8 cellular contexts compared by ENCODE assay signal in genomic region chr20:18138266-18138582, GRCh38. TPM values are rescaled to one million over a fixed set of nuclear protein-coding genes. Genes with fewer than 3 reads are reported as not detected.
DNase-seq lines count a peak whose midpoint lies in the region; ATAC-seq, FAIRE-seq and TF ChIP-seq lines count a peak whose summit lies in the region.

No MANE protein-coding gene starts in this region.

- H3K9ac ChIP-seq in HepG2 (ENCODE audit: insufficient read depth, low read depth, low read length), result peak overlapping the region; percentile 93

- under 1% methylated on average over 15 of the region's 15 CpGs for WGBS in HepG2 (ENCODE audit: low lambda C conversion rate)
- WGBS in upper lobe of left lung, 2 donors, result 0 to 2% methylated on average over 2 to 5 of the region's 15 CpGs

- peaks cover 31% of the 10 kb centered on the region for H3K79me2 ChIP-seq in HepG2 (ENCODE audit: insufficient read depth, low read length)

- BruUV-seq in HepG2 (replicated peaks; lab: Mats Ljungman, UMichigan), result no TSS peak

- ATAC-seq in GM18867 (IDR thresholded peaks at IDR 0.05; ENCODE audit: unreplicated experiment) (peak; percentile 37), HG03175 (IDR thresholded peaks at IDR 0.05; ENCODE audit: unreplicated experiment) (peak; percentile 10), HepG2 (peak; percentile 77), upper lobe of left lung (ENCODE audit: low FRiP score in 2 of 2) (no peak), HG03097 (IDR thresholded peaks at IDR 0.05; ENCODE audit: low FRiP score, unreplicated experiment) (no peak)

- H2AFZ ChIP-seq in HepG2 (ENCODE audit: low read length), result no peak overlapping the region

- no peak for TF ChIP-seq CTCF in HepG2 (CRISPR knock-in tag; IDR thresholded peaks at IDR 0.05)
- TF ChIP-seq CTCF in upper lobe of left lung (IDR thresholded peaks at IDR 0.05), result no peak

- TF ChIP-seq POLR2A in HepG2 (IDR thresholded peaks at IDR 0.05; ENCODE audit: insufficient read depth in 1 of 2, low read depth in 2 of 2, low read length in 2 of 2) (no peak), upper lobe of left lung (IDR thresholded peaks at IDR 0.05) (no peak), GM12892 (IDR thresholded peaks at IDR 0.05; ENCODE audit: low read depth, low read length) (no peak)

- no peak for TF ChIP-seq EP300 in HepG2 (IDR thresholded peaks at IDR 0.05; ENCODE audit: low read depth in 2 of 2, low read length in 2 of 2)
- TF ChIP-seq EP300 in HepG2 (CRISPR knock-in tag; IDR thresholded peaks at IDR 0.05; ENCODE audit: borderline replicate concordance), result no peak
- no peak for TF ChIP-seq EP300 in upper lobe of left lung (IDR thresholded peaks at IDR 0.05)

- intact Hi-C loops in HepG2 (cut with micrococcal nuclease; ENCODE audit: unreplicated experiment), result loop anchor here (2.0 to 10.0 kb wide), 2 partner anchors 133 to 151 kb away; partner anchors contain the start of gene ZNF133

- peak; percentile 1 for DNase-seq in amniotic epithelial cell (ENCODE audit: low read depth)
- DNase-seq in HepG2 (ENCODE audit: low spot score), result no peak
- no peak for DNase-seq in upper lobe of left lung
- DNase-seq in kidney glomerular epithelial cell (lab: John Stamatoyannopoulos, UW), result no peak
- no peak for DNase-seq in GM12892 (ENCODE audit: insufficient read length)

- FAIRE-seq in HepG2 (lab: Jason Lieb, UNC), result no peak
- FAIRE-seq in GM12892 (lab: Jason Lieb, UNC), result no peak

- POLR2A ChIA-PET in HepG2 (lab: Yijun Ruan, JAX), result interaction anchor here (0.9 to 4.0 kb wide), 16 partner anchors 8 to 568 kb away, joined by 3 to 33 read pairs (median 5); partner anchors contain the start of genes DSTN, OVOL2, RRBP1 and SEC23B

- peaks cover 3 to 8% of the 10 kb centered on the region in 2 experiments; a peak in 4 of 5 replicates for H3K36me3 ChIP-seq in HepG2 (replicated peaks in 1 of 2; ENCODE audit: control insufficient read depth in 1 of 2, insufficient read depth in 2 of 2, low read length in 2 of 2)
- H3K36me3 ChIP-seq in upper lobe of left lung, result peaks cover 0 to 10% (median 6%) of the 10 kb centered on the region in 4 donors

- TF ChIP-seq RAD21 in HepG2 (CRISPR knock-in tag; IDR thresholded peaks at IDR 0.05), result no peak

- H3K9me3 ChIP-seq in HepG2 (ENCODE audit: low read length), result no peaks in the 10 kb centered on the region
- H3K9me3 ChIP-seq in upper lobe of left lung, result no peaks in the 10 kb centered on the region

- H4K20me1 ChIP-seq in HepG2 (ENCODE audit: insufficient read depth, low read length), result peaks cover 4% of the 10 kb centered on the region; the same call in 1 of the 2 replicates

- H3K27me3 ChIP-seq in HepG2 (ENCODE audit: control insufficient read depth in 1 of 2, insufficient read depth in 2 of 2, low read length in 2 of 2) (no peaks in the 10 kb centered on the region; a peak in 2 of 5 replicates), upper lobe of left lung (no peaks in the 10 kb centered on the region)

- H3K27ac ChIP-seq in HepG2 (ENCODE audit: extremely low read length, insufficient read depth, low read length), result peak overlapping the region; percentile 88
- peak overlapping the region; percentile 82 to 94 (median 90) for H3K27ac ChIP-seq in upper lobe of left lung

- H3K4me1 ChIP-seq in HepG2 (ENCODE audit: insufficient read depth, low read length) (peaks cover 42% of the 10 kb centered on the region), upper lobe of left lung (peaks cover 16 to 32% (median 22%) of the 10 kb centered on the region in 4 donors)

- CTCF ChIA-PET in HepG2 (lab: Yijun Ruan, JAX; ENCODE audit: low intra/inter-chr PET ratio, low total read pairs), result no interaction called here

- in situ Hi-C loops in HepG2 (cut with HindIII; ENCODE audit: extremely low pct_ligation_motif_present, low pct_unique_long_range_greater_than_20kb), result no loop called here

- peak overlapping the region; percentile 71 for H3K4me2 ChIP-seq in HepG2 (ENCODE audit: low read depth, low read length)

- peak overlapping the region; percentile 87 to 92 (median 91) for H3K4me3 ChIP-seq in HepG2 (replicated peaks in 1 of 3; ENCODE audit: insufficient read depth in 1 of 3, low read depth in 2 of 3, low read length in 3 of 3)
- peak overlapping the region; percentile 68 to 98 (median 86) for H3K4me3 ChIP-seq in upper lobe of left lung

TF ChIP-seq in HepG2, 621 proteins besides CTCF, POLR2A, EP300 and RAD21 (continues in another document):
- TF ChIP-seq, protein P1, sequence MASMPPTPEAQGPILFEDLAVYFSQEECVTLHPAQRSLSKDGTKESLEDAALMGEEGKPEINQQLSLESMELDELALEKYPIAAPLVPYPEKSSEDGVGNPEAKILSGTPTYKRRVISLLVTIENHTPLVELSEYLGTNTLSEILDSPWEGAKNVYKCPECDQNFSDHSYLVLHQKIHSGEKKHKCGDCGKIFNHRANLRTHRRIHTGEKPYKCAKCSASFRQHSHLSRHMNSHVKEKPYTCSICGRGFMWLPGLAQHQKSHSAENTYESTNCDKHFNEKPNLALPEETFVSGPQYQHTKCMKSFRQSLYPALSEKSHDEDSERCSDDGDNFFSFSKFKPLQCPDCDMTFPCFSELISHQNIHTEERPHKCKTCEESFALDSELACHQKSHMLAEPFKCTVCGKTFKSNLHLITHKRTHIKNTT (CRISPR knock-in tag; IDR thresholded peaks at IDR 0.05), result 0 out of 2 replicates have a peak, but pooled peaks have one; percentile 3
- TF ChIP-seq FOXJ3 (CRISPR knock-in tag; IDR thresholded peaks at IDR 0.05; ENCODE audit: borderline replicate concordance) (no peak), POLR2G (IDR thresholded peaks at IDR 0.05; ENCODE audit: low read depth, low read length) (no peak), RAD51 (IDR thresholded peaks at IDR 0.05; ENCODE audit: borderline replicate concordance) (no peak), ZNF670 (CRISPR knock-in tag; IDR thresholded peaks at IDR 0.05; ENCODE audit: borderline replicate concordance) (no peak)
- TF ChIP-seq, protein P2, sequence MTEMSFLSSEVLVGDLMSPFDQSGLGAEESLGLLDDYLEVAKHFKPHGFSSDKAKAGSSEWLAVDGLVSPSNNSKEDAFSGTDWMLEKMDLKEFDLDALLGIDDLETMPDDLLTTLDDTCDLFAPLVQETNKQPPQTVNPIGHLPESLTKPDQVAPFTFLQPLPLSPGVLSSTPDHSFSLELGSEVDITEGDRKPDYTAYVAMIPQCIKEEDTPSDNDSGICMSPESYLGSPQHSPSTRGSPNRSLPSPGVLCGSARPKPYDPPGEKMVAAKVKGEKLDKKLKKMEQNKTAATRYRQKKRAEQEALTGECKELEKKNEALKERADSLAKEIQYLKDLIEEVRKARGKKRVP (CRISPR knock-in tag; IDR thresholded peaks at IDR 0.05), result no peak

RNA-seq across cellular contexts. Expression of gene KAT14, which starts 0.6 kb away (rescaled TPM):
- total RNA-seq in HepG2 (2016; rRNA removed; fragmentation: Illumina TruSeq; extraction: Trizol) (15.1 and 15.7 TPM in 2 replicates), upper lobe of left lung (10 to 100 TPM in 5 of 6 donors, 1 to 10 TPM in 1; 7.3 to 13.8 (median 12.8) TPM)
- total RNA-seq in HepG2 (2016; cell fraction: cytosol; rRNA removed; fragmentation: Illumina TruSeq; extraction: Trizol; ENCODE audit: low read depth), result 5.6 TPM in 2 replicates
- 14.2 and 17.1 TPM in 2 replicates for total RNA-seq in HepG2 (2016; cell fraction: insoluble cytoplasmic fraction; rRNA removed; fragmentation: Illumina TruSeq; extraction: Trizol)
- total RNA-seq in HepG2 (2016; cell fraction: membrane; rRNA removed; fragmentation: Illumina TruSeq; extraction: Trizol), result 9.9 and 11.0 TPM in 2 replicates
- 14.2 and 14.6 TPM in 2 replicates for total RNA-seq in HepG2 (2016; cell fraction: nucleus; rRNA removed; fragmentation: Illumina TruSeq; extraction: Trizol)
- polyA plus RNA-seq in HepG2 (2011; rRNA removed), result 5.1 and 5.2 TPM in 2 replicates
- 4.1 and 6.7 TPM in 2 replicates for polyA plus RNA-seq in HepG2 (2011; cell fraction: cytosol; rRNA removed)
- 3.2 and 4.8 TPM in 2 replicates for polyA plus RNA-seq in HepG2 (2011; cell fraction: nucleus; rRNA removed)
- polyA plus RNA-seq in HepG2 (2012), result 6.8 and 9.0 TPM in 2 replicates
- polyA plus RNA-seq in HepG2 (2016; cell fraction: cytosol; fragmentation: Illumina TruSeq; extraction: Trizol; ENCODE audit: low read depth), result 1.7 TPM in 2 replicates
- polyA plus RNA-seq in HepG2 (2016; cell fraction: insoluble cytoplasmic fraction; fragmentation: Illumina TruSeq; extraction: Trizol; ENCODE audit: low read depth), result 11.6 and 14.7 TPM in 2 replicates
- 4.8 and 5.6 TPM in 2 replicates for polyA plus RNA-seq in HepG2 (2016; cell fraction: membrane; fragmentation: Illumina TruSeq; extraction: Trizol; ENCODE audit: low read depth)
- 11.1 and 13.7 TPM in 2 replicates for polyA plus RNA-seq in HepG2 (2016; cell fraction: nucleus; fragmentation: Illumina TruSeq; extraction: Trizol; ENCODE audit: insufficient read depth, low read depth)
- polyA minus RNA-seq in HepG2 (2011; rRNA and poly(A)+ RNA removed; ENCODE audit: low replicate concordance), result 7.1 and 8.0 TPM in 2 replicates
- polyA minus RNA-seq in HepG2 (2011; cell fraction: cytosol; rRNA and poly(A)+ RNA removed), result 5.6 and 6.2 TPM in 2 replicates
- polyA minus RNA-seq in HepG2 (2011; cell fraction: nucleus; rRNA and poly(A)+ RNA removed), result 16.0 and 22.3 TPM in 2 replicates
- 10.2 TPM for polyA plus RNA-seq in GM12892 (2012; ENCODE audit: missing spikeins)

RNA-seq across cellular contexts. Expression of gene PET117, which starts 0.6 kb away (rescaled TPM):
- total RNA-seq in HepG2 (2016; rRNA removed; fragmentation: Illumina TruSeq; extraction: Trizol), result 48.2 and 52.3 TPM in 2 replicates
- total RNA-seq in HepG2 (2016; cell fraction: cytosol; rRNA removed; fragmentation: Illumina TruSeq; extraction: Trizol; ENCODE audit: low read depth), result 36.6 and 51.2 TPM in 2 replicates
- total RNA-seq in HepG2 (2016; cell fraction: insoluble cytoplasmic fraction; rRNA removed; fragmentation: Illumina TruSeq; extraction: Trizol), result 45.3 and 47.5 TPM in 2 replicates
- total RNA-seq in HepG2 (2016; cell fraction: membrane; rRNA removed; fragmentation: Illumina TruSeq; extraction: Trizol), result 62.1 and 71.3 TPM in 2 replicates
- total RNA-seq in HepG2 (2016; cell fraction: nucleus; rRNA removed; fragmentation: Illumina TruSeq; extraction: Trizol), result 31.5 and 32.3 TPM in 2 replicates
- 20.3 and 22.2 TPM in 2 replicates for polyA plus RNA-seq in HepG2 (2011; rRNA removed)
- polyA plus RNA-seq in HepG2 (2011; cell fraction: cytosol; rRNA removed), result 18.4 and 26.3 TPM in 2 replicates
- polyA plus RNA-seq in HepG2 (2011; cell fraction: nucleus; rRNA removed), result 4.6 and 8.3 TPM in 2 replicates
- polyA plus RNA-seq in HepG2 (2012), result 22.3 and 28.9 TPM in 2 replicates
- 38.8 and 59.8 TPM in 2 replicates for polyA plus RNA-seq in HepG2 (2016; cell fraction: cytosol; fragmentation: Illumina TruSeq; extraction: Trizol; ENCODE audit: low read depth)
- 50.0 and 52.2 TPM in 2 replicates for polyA plus RNA-seq in HepG2 (2016; cell fraction: insoluble cytoplasmic fraction; fragmentation: Illumina TruSeq; extraction: Trizol; ENCODE audit: low read depth)
- polyA plus RNA-seq in HepG2 (2016; cell fraction: membrane; fragmentation: Illumina TruSeq; extraction: Trizol; ENCODE audit: low read depth), result 54.0 and 63.3 TPM in 2 replicates
- 39.0 and 48.6 TPM in 2 replicates for polyA plus RNA-seq in HepG2 (2016; cell fraction: nucleus; fragmentation: Illumina TruSeq; extraction: Trizol; ENCODE audit: insufficient read depth, low read depth)
- 1.6 and 3.4 TPM in 2 replicates for polyA minus RNA-seq in HepG2 (2011; rRNA and poly(A)+ RNA removed; ENCODE audit: low replicate concordance)
- polyA minus RNA-seq in HepG2 (2011; cell fraction: cytosol; rRNA and poly(A)+ RNA removed), result 1.8 and 3.4 TPM in 2 replicates
- polyA minus RNA-seq in HepG2 (2011; cell fraction: nucleus; rRNA and poly(A)+ RNA removed), result 4.8 and 5.1 TPM in 2 replicates
- 10 to 100 TPM in 4 of 6 donors, 1 to 10 TPM in 2; 4.6 to 22.1 (median 12.3) TPM for total RNA-seq in upper lobe of left lung
- polyA plus RNA-seq in GM12892 (2012; ENCODE audit: missing spikeins), result 13.4 TPM

Comparison
In these comparisons a context has a peak if more than half of its experiments do, and no peak if none do; other contexts are left out.
1. ATAC-seq: peak in GM18867 (single experiment), HG03175 (single experiment) and HepG2 (single experiment); none in upper lobe of left lung (0 of 2) and HG03097 (single experiment).